In genomic region chr4:28654618-28655017, GRCh38 we compare ENCODE assay signal across 21 cellular contexts.
DNase-seq lines count a peak whose midpoint lies in the region; TF ChIP-seq lines count a peak whose summit lies in the region.
"Had no signal": no experiment of that assay in that cellular context is flagged by ENCODE, and none has a peak within 500 bp of the region (broad histone marks: within the 10 kb centered on the region; RNA-seq: fewer than 3 reads in every experiment).

No MANE protein-coding gene starts in this region.

- H3K4me3 ChIP-seq in fibroblast of mammary gland (ENCODE audit: control insufficient read depth, low read depth, low read length) (no peak overlapping the region), PC-9 (no peak overlapping the region), ascending aorta (no peak overlapping the region), right atrium auricular region (no peak overlapping the region)
- H3K4me3 ChIP-seq: A549, BLaER1, K562 had no signal

- no peaks in the 10 kb centered on the region for H3K36me3 ChIP-seq in PC-9 (ENCODE audit: low read depth)
- no peaks in the 10 kb centered on the region for H3K36me3 ChIP-seq in ascending aorta
- no peaks in the 10 kb centered on the region for H3K36me3 ChIP-seq in right atrium auricular region
- H3K36me3 ChIP-seq: BLaER1 had no signal

- H3K27me3 ChIP-seq in PC-9 (ENCODE audit: insufficient read depth, low read depth) (no peaks in the 10 kb centered on the region), ascending aorta (no peaks in the 10 kb centered on the region), right atrium auricular region (no peaks in the 10 kb centered on the region)
- H3K27me3 ChIP-seq: BLaER1 had no signal

- intact Hi-C loops in PC-9 (cut with micrococcal nuclease; ENCODE audit: unreplicated experiment) (no loop called here), ascending aorta (cut with DNase I) (no loop called here)

- CTCF ChIA-PET in RWPE1 (lab: Yijun Ruan, JAX) (no interaction called here), PC-9 (lab: Charles Lee) (no interaction called here)

- no TSS peak for BruUV-seq in PC-9 (replicated peaks; lab: Mats Ljungman, UMichigan)

- H3K9me3 ChIP-seq in PC-9 (ENCODE audit: insufficient read depth, low read depth) (no peaks in the 10 kb centered on the region), ascending aorta (no peaks in the 10 kb centered on the region), right atrium auricular region (no peaks in the 10 kb centered on the region)
- H3K9me3 ChIP-seq: A549, BLaER1 had no signal

- POLR2A ChIA-PET in RWPE1 (lab: Yijun Ruan, JAX; ENCODE audit: low non-redundant PET) (no interaction called here), PC-9 (lab: Charles Lee; ENCODE audit: unreplicated experiment) (no interaction called here)

- H3K79me2 ChIP-seq in PC-9 (ENCODE audit: low read depth): no peaks in the 10 kb centered on the region

- H3K27ac ChIP-seq in RWPE1 (no peak overlapping the region), PC-9 (no peak overlapping the region), ascending aorta (no peak overlapping the region), right atrium auricular region (no peak overlapping the region)
- H3K27ac ChIP-seq: A549, BLaER1, HL-60 had no signal

- DNase-seq in COLO829 (ENCODE audit: low spot score): peak; percentile 0
- peak; percentile 5 for DNase-seq in HPDE6-E6E7 (ENCODE audit: extremely low spot score)
- DNase-seq in RWPE1 (ENCODE audit: low spot score): peak; percentile 20
- DNase-seq in fibroblast of mammary gland (ENCODE audit: low read depth): peak; percentile 48
- no peak for DNase-seq in PC-9
- DNase-seq in ascending aorta (ENCODE audit: low spot score in 2 of 2): no peak
- DNase-seq in NCI-H1092 (lab: John Stamatoyannopoulos, UW): no peak
- DNase-seq in right atrium auricular region (ENCODE audit: low spot score): no peak
- DNase-seq: Calu3; CD4-positive, alpha-beta memory T cell; H7; NCI-H187; NCI-H2107; NCI-H2227 treated with DMSO at 0.1 percent for 48 hours; NCI-H510A treated with DMSO at 0.1 percent for 48 hours; NCI-H82; SW 1271 had no signal

- no peak overlapping the region for H3K4me2 ChIP-seq in PC-9
- H3K4me2 ChIP-seq: A549, BLaER1 had no signal

- no peaks in the 10 kb centered on the region for H4K20me1 ChIP-seq in PC-9 (ENCODE audit: insufficient read depth)
- H4K20me1 ChIP-seq: BLaER1 had no signal

- no peaks in the 10 kb centered on the region for H3F3A ChIP-seq in PC-9 (ENCODE audit: insufficient read depth, low read depth)

- no peak overlapping the region for H2AFZ ChIP-seq in PC-9

- H3K4me1 ChIP-seq in PC-9 (replicated peaks; ENCODE audit: insufficient read depth) (no peaks in the 10 kb centered on the region), ascending aorta (no peaks in the 10 kb centered on the region), right atrium auricular region (no peaks in the 10 kb centered on the region)
- H3K4me1 ChIP-seq: A549, BLaER1 had no signal

- TF ChIP-seq CTCF in RWPE1 (conservative IDR thresholded peaks at IDR 0.05; ENCODE audit: low read depth) (no peak), fibroblast of mammary gland (conservative IDR thresholded peaks at IDR 0.05; ENCODE audit: control insufficient read depth, insufficient read depth, low read depth, low read length) (no peak), PC-9 (conservative IDR thresholded peaks at IDR 0.05) (no peak), ascending aorta (IDR thresholded peaks at IDR 0.05) (no peak), right atrium auricular region (IDR thresholded peaks at IDR 0.05) (no peak)

- H3K9me2 ChIP-seq in PC-9 (ENCODE audit: insufficient read depth): no peaks in the 10 kb centered on the region

Comparison
In these comparisons a context has a peak if more than half of its experiments do, and no peak if none do; other contexts are left out.
1. DNase-seq: peak in COLO829 (single experiment), HPDE6-E6E7 (single experiment), RWPE1 (single experiment) and fibroblast of mammary gland (single experiment); none in PC-9 (0 of 2), ascending aorta (0 of 2), NCI-H1092 (single experiment) and right atrium auricular region (single experiment).